13 cellular contexts compared by ENCODE assay signal in the genomic region with DNA sequence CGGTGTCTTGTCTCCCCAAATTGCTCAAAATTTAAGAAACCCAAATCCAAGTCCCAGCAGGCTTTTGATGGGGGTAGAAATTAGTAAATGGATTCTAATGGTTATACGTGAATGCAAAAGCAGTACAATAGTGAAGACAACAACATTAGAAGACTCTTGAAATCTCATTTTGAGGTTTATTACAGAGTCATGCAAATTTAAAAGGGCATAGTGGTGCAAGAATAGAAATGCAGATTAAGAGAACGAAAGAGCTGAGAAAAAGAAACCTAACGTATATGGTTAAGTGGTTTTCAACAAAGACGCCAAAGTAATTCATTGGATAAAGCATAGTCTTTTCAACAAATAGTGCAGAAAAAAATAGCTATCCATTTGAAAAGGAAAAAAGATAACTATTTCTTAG. TPM values are rescaled to one million over a fixed set of nuclear protein-coding genes. Genes with fewer than 3 reads are reported as not detected.
DNase-seq lines count a peak whose midpoint lies in the region; ATAC-seq and TF ChIP-seq lines count a peak whose summit lies in the region.
"Had no signal": no experiment of that assay in that cellular context is flagged by ENCODE, and none has a peak within 500 bp of the region (broad histone marks: within the 10 kb centered on the region; RNA-seq: fewer than 3 reads in every experiment).

No MANE protein-coding gene starts in this region.

- H3K9me3 Mint-ChIP-seq in activated CD4-positive, alpha-beta T cell treated with anti-CD3 and anti-CD28 coated beads, Interleukin-2, amount 10 ng/mL, durations not matched to agents 24 days and 14 days: peaks cover 8% of the 10 kb centered on the region
- peaks cover 0 to 4% (median 0%) of the 10 kb centered on the region in 3 donors for H3K9me3 Mint-ChIP-seq in IgD-negative memory B cell
- H3K9me3 Mint-ChIP-seq in stimulated activated naive B cell treated with anti-CD40 and anti-IgM and Interleukin-4, amounts not matched to agents 10 μg/mL and 1 μg/mL and 100 μg/mL, for 72 hours: no peaks in the 10 kb centered on the region

- intact Hi-C loops in activated CD4-positive, alpha-beta T cell treated with anti-CD3 and anti-CD28 coated beads, Interleukin-2, amount 10 ng/mL, durations not matched to agents 24 days and 14 days (cut with micrococcal nuclease): loop anchor here (5.0 kb wide), 1 partner anchor 37 kb away; no protein-coding TSS in a partner anchor
- intact Hi-C loops in esophagus muscularis mucosa (cut with DNase I): no loop called here

- peak; percentile 66 for ATAC-seq in HG02610 (IDR thresholded peaks at IDR 0.05; ENCODE audit: unreplicated experiment)
- peak; percentile 31 to 55 for ATAC-seq in stimulated activated naive B cell treated with anti-CD40 and anti-IgM and Interleukin-4, amounts not matched to agents 10 μg/mL and 1 μg/mL and 100 μg/mL, for 72 hours (replicated peaks)
- ATAC-seq: heart left ventricle had no signal

- H3K36me3 Mint-ChIP-seq in activated CD4-positive, alpha-beta T cell treated with anti-CD3 and anti-CD28 coated beads, Interleukin-2, amount 10 ng/mL, durations not matched to agents 24 days and 14 days (ENCODE audit: low read depth): no peaks in the 10 kb centered on the region
- no peaks in the 10 kb centered on the region for H3K36me3 Mint-ChIP-seq in IgD-negative memory B cell
- H3K36me3 Mint-ChIP-seq in stimulated activated naive B cell treated with anti-CD40 and anti-IgM and Interleukin-4, amounts not matched to agents 10 μg/mL and 1 μg/mL and 100 μg/mL, for 72 hours: no peaks in the 10 kb centered on the region

- 80% methylated on average over 5 of the region's 5 CpGs for WGBS in esophagus muscularis mucosa

- TF ChIP-seq CTCF in esophagus muscularis mucosa (IDR thresholded peaks at IDR 0.05): no peak

- no peak for DNase-seq in activated CD4-positive, alpha-beta T cell treated with anti-CD3 and anti-CD28 coated beads, Interleukin-2, amount 10 ng/mL, durations not matched to agents 24 days and 14 days
- DNase-seq in activated CD4-positive, alpha-beta T cell treated with anti-CD3 and anti-CD28 coated beads, Interleukin-2, amount 50 U/mL, for 1 hour: no peak
- DNase-seq in stimulated activated naive B cell treated with anti-CD40 and anti-IgM and Interleukin-4, amounts not matched to agents 10 μg/mL and 1 μg/mL and 100 μg/mL, for 72 hours: no peak
- no peak for DNase-seq in esophagus muscularis mucosa (ENCODE audit: extremely low spot score)
- DNase-seq in glomerular visceral epithelial cell (ENCODE audit: extremely low spot score): no peak
- DNase-seq in activated gamma-delta T cell treated with Interleukin-2 at 50 U/mL for 16 hours: no peak
- DNase-seq: activated naive CD4-positive, alpha-beta T cell treated with anti-CD3 and anti-CD28 coated beads, Interleukin-2, amount 50 U/mL, for 16 hours; heart left ventricle; NCI-H2029 had no signal

- H3K4me3 Mint-ChIP-seq in activated CD4-positive, alpha-beta T cell treated with anti-CD3 and anti-CD28 coated beads, Interleukin-2, amount 10 ng/mL, durations not matched to agents 24 days and 14 days: peak overlapping the region; percentile 71
- H3K4me3 Mint-ChIP-seq in IgD-negative memory B cell: peak overlapping the region in 3 of 4 donors; percentile 4 to 91 (median 54)
- H3K4me3 Mint-ChIP-seq in stimulated activated naive B cell treated with anti-CD40 and anti-IgM and Interleukin-4, amounts not matched to agents 10 μg/mL and 1 μg/mL and 100 μg/mL, for 72 hours: peak overlapping the region; percentile 60 to 72
- H3K4me3 Mint-ChIP-seq: dendritic cell treated with granulocyte-macrophage colony-stimulating factor and Interleukin-4, amounts not matched to agents 40 ng/mL and 50 ng/mL, for 4 days had no signal

- no peaks in the 10 kb centered on the region for H3K36me3 ChIP-seq in esophagus muscularis mucosa
- H3K36me3 ChIP-seq: heart left ventricle, right atrium auricular region had no signal

- H3K27me3 ChIP-seq in esophagus muscularis mucosa: peaks cover 0 to 11% (median 0%) of the 10 kb centered on the region in 4 donors
- H3K27me3 ChIP-seq: right atrium auricular region had no signal

- peaks cover 0 to 5% (median 0%) of the 10 kb centered on the region in 4 donors for H3K9me3 ChIP-seq in esophagus muscularis mucosa
- H3K9me3 ChIP-seq: heart left ventricle, right atrium auricular region had no signal

- H3K27ac ChIP-seq in esophagus muscularis mucosa (replicated peaks in 1 of 4): no peak overlapping the region
- H3K27ac ChIP-seq: heart left ventricle, right atrium auricular region had no signal

- peaks cover 2% of the 10 kb centered on the region for H3K27me3 Mint-ChIP-seq in activated CD4-positive, alpha-beta T cell treated with anti-CD3 and anti-CD28 coated beads, Interleukin-2, amount 10 ng/mL, durations not matched to agents 24 days and 14 days
- H3K27me3 Mint-ChIP-seq in IgD-negative memory B cell: peaks cover 1% of the 10 kb centered on the region
- peaks cover 5 to 6% of the 10 kb centered on the region in 2 donors for H3K27me3 Mint-ChIP-seq in stimulated activated naive B cell treated with anti-CD40 and anti-IgM and Interleukin-4, amounts not matched to agents 10 μg/mL and 1 μg/mL and 100 μg/mL, for 72 hours

- no peak overlapping the region for H3K4me3 ChIP-seq in esophagus muscularis mucosa
- H3K4me3 ChIP-seq: heart left ventricle, right atrium auricular region had no signal

- peak overlapping the region; percentile 65 for H3K27ac Mint-ChIP-seq in activated CD4-positive, alpha-beta T cell treated with anti-CD3 and anti-CD28 coated beads, Interleukin-2, amount 10 ng/mL, durations not matched to agents 24 days and 14 days
- H3K27ac Mint-ChIP-seq in IgD-negative memory B cell: peak overlapping the region in 1 of 3 donors; percentile 3
- H3K27ac Mint-ChIP-seq in stimulated activated naive B cell treated with anti-CD40 and anti-IgM and Interleukin-4, amounts not matched to agents 10 μg/mL and 1 μg/mL and 100 μg/mL, for 72 hours: no peak overlapping the region
- H3K27ac Mint-ChIP-seq: dendritic cell treated with granulocyte-macrophage colony-stimulating factor and Interleukin-4, amounts not matched to agents 40 ng/mL and 50 ng/mL, for 4 days had no signal

- no peak for TF ChIP-seq POLR2A in esophagus muscularis mucosa (IDR thresholded peaks at IDR 0.05; ENCODE audit: low read depth)

- no peaks in the 10 kb centered on the region for H3K4me1 ChIP-seq in esophagus muscularis mucosa
- H3K4me1 ChIP-seq: heart left ventricle, right atrium auricular region had no signal

- TF ChIP-seq EP300 in esophagus muscularis mucosa (IDR thresholded peaks at IDR 0.05): no peak

- peaks cover 16% of the 10 kb centered on the region for H3K4me1 Mint-ChIP-seq in activated CD4-positive, alpha-beta T cell treated with anti-CD3 and anti-CD28 coated beads, Interleukin-2, amount 10 ng/mL, durations not matched to agents 24 days and 14 days
- peaks cover 22 to 37% (median 23%) of the 10 kb centered on the region in 3 donors for H3K4me1 Mint-ChIP-seq in IgD-negative memory B cell
- H3K4me1 Mint-ChIP-seq in stimulated activated naive B cell treated with anti-CD40 and anti-IgM and Interleukin-4, amounts not matched to agents 10 μg/mL and 1 μg/mL and 100 μg/mL, for 72 hours: peaks cover 13 to 31% of the 10 kb centered on the region in 2 donors

RNA-seq across cellular contexts. Expression of a gene that starts 33.2 kb away (rescaled TPM):
- total RNA-seq in activated CD4-positive, alpha-beta T cell treated with anti-CD3 and anti-CD28 coated beads, Interleukin-2, amount 10 ng/mL, durations not matched to agents 24 days and 14 days: 102 and 105 TPM in 2 replicates
- 98.6 TPM for polyA plus RNA-seq in IgD-negative memory B cell
- total RNA-seq in esophagus muscularis mucosa: 10 to 100 TPM; 38.6 to 58.1 (median 49.2) TPM

RNA-seq across cellular contexts. Expression of a gene that starts 39.4 kb away (rescaled TPM):
- 91.7 and 93.3 TPM in 2 replicates for total RNA-seq in activated CD4-positive, alpha-beta T cell treated with anti-CD3 and anti-CD28 coated beads, Interleukin-2, amount 10 ng/mL, durations not matched to agents 24 days and 14 days
- 42.6 TPM for polyA plus RNA-seq in IgD-negative memory B cell
- 100 to 1,000 TPM in 1 of 4 donors, 10 to 100 TPM in 3; 65.6 to 101 (median 79.8) TPM for total RNA-seq in esophagus muscularis mucosa

RNA-seq across cellular contexts. Expression of a gene that starts 54.1 kb away (rescaled TPM):
- 20.0 and 22.1 TPM in 2 replicates for total RNA-seq in activated CD4-positive, alpha-beta T cell treated with anti-CD3 and anti-CD28 coated beads, Interleukin-2, amount 10 ng/mL, durations not matched to agents 24 days and 14 days
- polyA plus RNA-seq in IgD-negative memory B cell: 0.90 TPM
- not detected for total RNA-seq in esophagus muscularis mucosa

RNA-seq across cellular contexts. Expression of a gene that starts 54.4 kb away (rescaled TPM):
- total RNA-seq in activated CD4-positive, alpha-beta T cell treated with anti-CD3 and anti-CD28 coated beads, Interleukin-2, amount 10 ng/mL, durations not matched to agents 24 days and 14 days: 0.38 and 0.63 TPM in 2 replicates
- polyA plus RNA-seq in IgD-negative memory B cell: not detected
- total RNA-seq in esophagus muscularis mucosa: under 1 TPM in 1 of 4 donors, not detected in 3; 0.40 TPM

Comparison
In these comparisons a context has a peak if more than half of its experiments do, and no peak if none do; other contexts are left out.
1. RNA of a gene that starts 54.1 kb away (total RNA-seq): 20.0 to 22.1 TPM in activated CD4-positive, alpha-beta T cell treated with anti-CD3 and anti-CD28 coated beads, Interleukin-2, amount 10 ng/mL, durations not matched to agents 24 days and 14 days; not detected in esophagus muscularis mucosa; every median in the first group is over 10 times any median in the second.
2. Peak in every context shown above with its lines, with median percentiles within 50 percentile points of each other: H3K4me3 Mint-ChIP-seq.